19 cellular contexts compared by ENCODE assay signal in genomic region chr1:37657620-37658412, GRCh38. TPM values are rescaled to one million over a fixed set of nuclear protein-coding genes. Genes with fewer than 3 reads are reported as not detected.
DNase-seq lines count a peak whose midpoint lies in the region; ATAC-seq, FAIRE-seq and TF ChIP-seq lines count a peak whose summit lies in the region.
"Had no signal": no experiment of that assay in that cellular context is flagged by ENCODE, and none has a peak within 500 bp of the region (broad histone marks: within the 10 kb centered on the region; RNA-seq: fewer than 3 reads in every experiment).

No MANE protein-coding gene starts in this region.

- 5% methylated on average over 12 of the region's 14 CpGs for WGBS in HepG2 (ENCODE audit: low lambda C conversion rate)
- 57% methylated on average over 5 of the region's 14 CpGs for WGBS in right lobe of liver (ENCODE audit: insufficient coverage, low coverage, low lambda C conversion rate, missing lambda C conversion rate)

- TF ChIP-seq RAD21 in HepG2 (CRISPR knock-in tag; IDR thresholded peaks at IDR 0.05) = no peak

- H3K9me3 Mint-ChIP-seq in neural progenitor cell = no peaks in the 10 kb centered on the region
- H3K9me3 Mint-ChIP-seq: CD8-positive, alpha-beta T cell; HFFc6 had no signal

- peak overlapping the region; percentile 93 for H3K27ac Mint-ChIP-seq in neural progenitor cell
- H3K27ac Mint-ChIP-seq: CD8-positive, alpha-beta T cell; HFFc6 had no signal

- H3K36me3 ChIP-seq in HepG2 (replicated peaks in 1 of 2; ENCODE audit: control insufficient read depth in 1 of 2, insufficient read depth in 2 of 2, low read length in 2 of 2) (no peaks in the 10 kb centered on the region), right lobe of liver (no peaks in the 10 kb centered on the region), neural progenitor cell (no peaks in the 10 kb centered on the region), brain microvascular endothelial cell (replicated peaks) (no peaks in the 10 kb centered on the region)
- H3K36me3 ChIP-seq: BE2C had no signal

- peak overlapping the region; percentile 61 for H3K4me2 ChIP-seq in HepG2 (ENCODE audit: low read depth, low read length)
- H3K4me2 ChIP-seq in neural progenitor cell = no peak overlapping the region

- intact Hi-C loops in HepG2 (cut with micrococcal nuclease; ENCODE audit: unreplicated experiment) = no loop called here
- intact Hi-C loops in right lobe of liver (cut with DNase I) = no loop called here

- no peak for TF ChIP-seq CTCF in HepG2 (CRISPR knock-in tag; IDR thresholded peaks at IDR 0.05)
- TF ChIP-seq CTCF in right lobe of liver (IDR thresholded peaks at IDR 0.05) = no peak
- no peak for TF ChIP-seq CTCF in neural progenitor cell (IDR thresholded peaks at IDR 0.05)
- no peak for TF ChIP-seq CTCF in brain microvascular endothelial cell (IDR thresholded peaks at IDR 0.05; ENCODE audit: low read depth, low read length, missing control alignments)

- peak overlapping the region in 1 of 3 experiments; percentile 40; a peak in 2 of 6 replicates for H3K4me3 ChIP-seq in HepG2 (replicated peaks in 1 of 3; ENCODE audit: insufficient read depth in 1 of 3, low read depth in 2 of 3, low read length in 3 of 3)
- no peak overlapping the region for H3K4me3 ChIP-seq in right lobe of liver
- no peak overlapping the region for H3K4me3 ChIP-seq in neural progenitor cell
- H3K4me3 ChIP-seq in brain microvascular endothelial cell (ENCODE audit: low read depth, low read length) = no peak overlapping the region

- peaks cover 17% of the 10 kb centered on the region for H3K27me3 Mint-ChIP-seq in neural progenitor cell (ENCODE audit: insufficient read depth, low read depth)

- peak; percentile 74 for FAIRE-seq in HepG2 (lab: Jason Lieb, UNC)
- FAIRE-seq: GM19239 had no signal

- H3K4me1 ChIP-seq in HepG2 (ENCODE audit: insufficient read depth, low read length) (peaks cover 36% of the 10 kb centered on the region), right lobe of liver (no peaks in the 10 kb centered on the region), neural progenitor cell (peaks cover 18% of the 10 kb centered on the region)
- H3K4me1 ChIP-seq: BE2C had no signal

- in situ Hi-C loops in HepG2 (cut with HindIII; ENCODE audit: extremely low pct_ligation_motif_present, low pct_unique_long_range_greater_than_20kb) = no loop called here
- in situ Hi-C loops in brain microvascular endothelial cell (cut with HindIII; ENCODE audit: low pct_ligation_motif_present, low sequenced_read_pairs) = no loop called here

- TF ChIP-seq POLR2A in HepG2 (IDR thresholded peaks at IDR 0.05; ENCODE audit: insufficient read depth in 1 of 2, low read depth in 2 of 2, low read length in 2 of 2) (no peak), right lobe of liver (IDR thresholded peaks at IDR 0.05) (no peak)

- no peaks in the 10 kb centered on the region for H3K79me2 ChIP-seq in HepG2 (ENCODE audit: insufficient read depth, low read length)
- H3K79me2 ChIP-seq in neural progenitor cell (ENCODE audit: low read depth) = no peaks in the 10 kb centered on the region

- no peak overlapping the region for H3K4me3 Mint-ChIP-seq in neural progenitor cell
- H3K4me3 Mint-ChIP-seq: CD8-positive, alpha-beta T cell; HFFc6 had no signal

- DNase-seq in HepG2 (ENCODE audit: low spot score) (peak; percentile 15), right lobe of liver (no peak), epidermal melanocyte (ENCODE audit: insufficient read length, low spot score) (peak; percentile 40), neural progenitor cell (ENCODE audit: low spot score) (no peak), brain microvascular endothelial cell (no peak), hepatic stellate cell (ENCODE audit: low spot score) (no peak)
- DNase-seq in activated naive CD4-positive, alpha-beta T cell (lab: John Stamatoyannopoulos, UW) = no peak
- DNase-seq in activated CD4-positive, CD25-positive, alpha-beta regulatory T cell treated with anti-CD3 and anti-CD28 coated beads, Interleukin-2, amount 50 U/mL, for 72 hours = no peak
- DNase-seq: 8988T; BE2C; CD8-positive, alpha-beta T cell; COR-L47; DND-41; GDM1; HCEC 1CT; HFFc6 had no signal

- H2AFZ ChIP-seq in HepG2 (ENCODE audit: low read length) (no peak overlapping the region), neural progenitor cell (replicated peaks) (peak overlapping the region; percentile 26)

- peaks cover 19% of the 10 kb centered on the region for H3F3A ChIP-seq in neural progenitor cell (ENCODE audit: low read depth)

- ATAC-seq in HepG2 = peak; percentile 54
- no peak for ATAC-seq in right lobe of liver
- ATAC-seq: CD8-positive, alpha-beta T cell had no signal

- BruUV-seq in HepG2 (replicated peaks; lab: Mats Ljungman, UMichigan) = no TSS peak

- H3K36me3 Mint-ChIP-seq in neural progenitor cell = no peaks in the 10 kb centered on the region
- H3K36me3 Mint-ChIP-seq: CD8-positive, alpha-beta T cell had no signal

- H3K9ac ChIP-seq in HepG2 (ENCODE audit: insufficient read depth, low read depth, low read length) (no peak overlapping the region), neural progenitor cell (no peak overlapping the region)

- H3K27ac ChIP-seq in HepG2 (ENCODE audit: extremely low read length, insufficient read depth, low read length) (no peak overlapping the region), right lobe of liver (no peak overlapping the region), neural progenitor cell (no peak overlapping the region), brain microvascular endothelial cell (no peak overlapping the region)
- H3K27ac ChIP-seq: C4-2B, HL-60 had no signal

- H3K27me3 ChIP-seq in HepG2 (ENCODE audit: control insufficient read depth in 1 of 2, insufficient read depth in 2 of 2, low read length in 2 of 2) (peaks cover 1 to 28% of the 10 kb centered on the region in 2 experiments; a peak in 4 of 5 replicates), right lobe of liver (no peaks in the 10 kb centered on the region), neural progenitor cell (peaks cover 5% of the 10 kb centered on the region), brain microvascular endothelial cell (replicated peaks) (peaks cover 28% of the 10 kb centered on the region)
- H3K27me3 ChIP-seq: BE2C had no signal

- POLR2A ChIA-PET in HepG2 (lab: Yijun Ruan, JAX) = no interaction called here

- H3K9me3 ChIP-seq in HepG2 (ENCODE audit: low read length) (no peaks in the 10 kb centered on the region), right lobe of liver (no peaks in the 10 kb centered on the region), neural progenitor cell (ENCODE audit: low read depth) (no peaks in the 10 kb centered on the region)
- H3K9me3 ChIP-seq: BE2C had no signal

- TF ChIP-seq EP300 in HepG2 (IDR thresholded peaks at IDR 0.05; ENCODE audit: low read depth in 2 of 2, low read length in 2 of 2) (no peak; a peak in 1 of 4 replicates), HepG2 (CRISPR knock-in tag; IDR thresholded peaks at IDR 0.05; ENCODE audit: borderline replicate concordance) (no peak)

- H4K20me1 ChIP-seq in HepG2 (ENCODE audit: insufficient read depth, low read length) (0 out of 2 replicates have a peak, but pooled peaks cover 4% of the 10 kb centered on the region), neural progenitor cell (ENCODE audit: low read depth) (no peaks in the 10 kb centered on the region)

- CTCF ChIA-PET in HepG2 (lab: Yijun Ruan, JAX; ENCODE audit: low intra/inter-chr PET ratio, low total read pairs) = no interaction called here

- peaks cover 52% of the 10 kb centered on the region for H3K4me1 Mint-ChIP-seq in neural progenitor cell

RNA-seq across cellular contexts. Expression of gene RSPO1, which starts 23.1 kb away (rescaled TPM):
- total RNA-seq in HepG2 (2016; rRNA removed; fragmentation: Illumina TruSeq; extraction: Trizol) (not detected in 2 replicates), right lobe of liver (not detected), neural progenitor cell (ENCODE audit: low replicate concordance) (0.67 and 0.93 TPM in 2 replicates)
- total RNA-seq in HepG2 (2016; cell fraction: cytosol; rRNA removed; fragmentation: Illumina TruSeq; extraction: Trizol; ENCODE audit: low read depth) = not detected in 2 replicates
- not detected in 2 replicates for total RNA-seq in HepG2 (2016; cell fraction: insoluble cytoplasmic fraction; rRNA removed; fragmentation: Illumina TruSeq; extraction: Trizol)
- total RNA-seq in HepG2 (2016; cell fraction: membrane; rRNA removed; fragmentation: Illumina TruSeq; extraction: Trizol) = not detected in 2 replicates
- total RNA-seq in HepG2 (2016; cell fraction: nucleus; rRNA removed; fragmentation: Illumina TruSeq; extraction: Trizol) = not detected in 2 replicates
- polyA plus RNA-seq in HepG2 (2011; rRNA removed) = not detected in 2 replicates
- polyA plus RNA-seq in HepG2 (2011; cell fraction: cytosol; rRNA removed) = not detected in 2 replicates
- not detected in 2 replicates for polyA plus RNA-seq in HepG2 (2011; cell fraction: nucleus; rRNA removed)
- not detected in 2 replicates for polyA plus RNA-seq in HepG2 (2012)
- not detected in 2 replicates for polyA plus RNA-seq in HepG2 (2016; cell fraction: cytosol; fragmentation: Illumina TruSeq; extraction: Trizol; ENCODE audit: low read depth)
- not detected in 2 replicates for polyA plus RNA-seq in HepG2 (2016; cell fraction: insoluble cytoplasmic fraction; fragmentation: Illumina TruSeq; extraction: Trizol; ENCODE audit: low read depth)
- polyA plus RNA-seq in HepG2 (2016; cell fraction: membrane; fragmentation: Illumina TruSeq; extraction: Trizol; ENCODE audit: low read depth) = not detected in 2 replicates
- not detected in 2 replicates for polyA plus RNA-seq in HepG2 (2016; cell fraction: nucleus; fragmentation: Illumina TruSeq; extraction: Trizol; ENCODE audit: insufficient read depth, low read depth)
- not detected in 2 replicates for polyA minus RNA-seq in HepG2 (2011; rRNA and poly(A)+ RNA removed; ENCODE audit: low replicate concordance)
- not detected in 2 replicates for polyA minus RNA-seq in HepG2 (2011; cell fraction: cytosol; rRNA and poly(A)+ RNA removed)
- not detected in 2 replicates for polyA minus RNA-seq in HepG2 (2011; cell fraction: nucleus; rRNA and poly(A)+ RNA removed)
- total RNA-seq: CD8-positive, alpha-beta T cell; HFFc6 had no signal

RNA-seq across cellular contexts. Expression of gene CDCA8, which starts 34.5 kb away (rescaled TPM):
- 38.6 and 48.7 TPM in 2 replicates for total RNA-seq in HepG2 (2016; rRNA removed; fragmentation: Illumina TruSeq; extraction: Trizol)
- total RNA-seq in HepG2 (2016; cell fraction: cytosol; rRNA removed; fragmentation: Illumina TruSeq; extraction: Trizol; ENCODE audit: low read depth) = 8.9 and 10.2 TPM in 2 replicates
- total RNA-seq in HepG2 (2016; cell fraction: insoluble cytoplasmic fraction; rRNA removed; fragmentation: Illumina TruSeq; extraction: Trizol) = 38.9 and 41.7 TPM in 2 replicates
- total RNA-seq in HepG2 (2016; cell fraction: membrane; rRNA removed; fragmentation: Illumina TruSeq; extraction: Trizol) = 24.2 and 26.4 TPM in 2 replicates
- total RNA-seq in HepG2 (2016; cell fraction: nucleus; rRNA removed; fragmentation: Illumina TruSeq; extraction: Trizol) = 18.9 and 20.3 TPM in 2 replicates
- polyA plus RNA-seq in HepG2 (2011; rRNA removed) = 16.7 and 24.1 TPM in 2 replicates
- 20.5 and 26.2 TPM in 2 replicates for polyA plus RNA-seq in HepG2 (2011; cell fraction: cytosol; rRNA removed)
- 11.8 and 15.5 TPM in 2 replicates for polyA plus RNA-seq in HepG2 (2011; cell fraction: nucleus; rRNA removed)
- 10.8 and 17.1 TPM in 2 replicates for polyA plus RNA-seq in HepG2 (2012)
- 5.2 and 5.7 TPM in 2 replicates for polyA plus RNA-seq in HepG2 (2016; cell fraction: cytosol; fragmentation: Illumina TruSeq; extraction: Trizol; ENCODE audit: low read depth)
- polyA plus RNA-seq in HepG2 (2016; cell fraction: insoluble cytoplasmic fraction; fragmentation: Illumina TruSeq; extraction: Trizol; ENCODE audit: low read depth) = 45.9 and 54.1 TPM in 2 replicates
- polyA plus RNA-seq in HepG2 (2016; cell fraction: membrane; fragmentation: Illumina TruSeq; extraction: Trizol; ENCODE audit: low read depth) = 12.7 and 13.2 TPM in 2 replicates
- 32.7 and 33.4 TPM in 2 replicates for polyA plus RNA-seq in HepG2 (2016; cell fraction: nucleus; fragmentation: Illumina TruSeq; extraction: Trizol; ENCODE audit: insufficient read depth, low read depth)
- 32.5 and 61.3 TPM in 2 replicates for polyA minus RNA-seq in HepG2 (2011; rRNA and poly(A)+ RNA removed; ENCODE audit: low replicate concordance)
- polyA minus RNA-seq in HepG2 (2011; cell fraction: cytosol; rRNA and poly(A)+ RNA removed) = 12.6 and 18.5 TPM in 2 replicates
- 6.8 and 9.4 TPM in 2 replicates for polyA minus RNA-seq in HepG2 (2011; cell fraction: nucleus; rRNA and poly(A)+ RNA removed)
- total RNA-seq in right lobe of liver = 1 to 10 TPM in 2 of 6 experiments, under 1 TPM in 4; 0.31 to 2.2 (median 0.76) TPM
- 49.3 and 65.0 TPM in 2 replicates for total RNA-seq in neural progenitor cell (ENCODE audit: low replicate concordance)

Comparison
In these comparisons a context has a peak if more than half of its experiments do, and no peak if none do; other contexts are left out.
1. DNase-seq: peak in HepG2 (single experiment) and epidermal melanocyte (single experiment); none in right lobe of liver (0 of 3), neural progenitor cell (single experiment), activated naive CD4-positive, alpha-beta T cell (0 of 4), brain microvascular endothelial cell (single experiment), hepatic stellate cell (single experiment) and activated CD4-positive, CD25-positive, alpha-beta regulatory T cell treated with anti-CD3 and anti-CD28 coated beads, Interleukin-2, amount 50 U/mL, for 72 hours (single experiment).